In genomic region chr9:129112526-129112925, GRCh38 we compare ENCODE assay signal across 8 cellular contexts. TPM values are rescaled to one million over a fixed set of nuclear protein-coding genes. Genes with fewer than 3 reads are reported as not detected.
DNase-seq lines count a peak whose midpoint lies in the region; ATAC-seq and TF ChIP-seq lines count a peak whose summit lies in the region.
"Not testable (repeated sequence)": the region's sequence is repeated elsewhere in the genome, so short reads cannot be mapped to it uniquely, and the experiment has no call there.

No MANE protein-coding gene starts in this region.

- peaks cover 21% of the 10 kb centered on the region for H3K4me1 Mint-ChIP-seq in activated T-helper 2 cell treated with anti-CD3 and anti-CD28 coated beads, Interferon-gamma antibody, Interleukin-2, Interleukin-4, amounts not matched to agents 10 μg/mL and 5 μg/mL and 100 μg/mL, durations not matched to agents 14 hours and 24 hours and 36 hours (ENCODE audit: low read depth)
- H3K4me1 Mint-ChIP-seq in naive thymus-derived CD4-positive, alpha-beta T cell, result peaks cover 24 to 45% (median 29%) of the 10 kb centered on the region in 7 donors

- not testable (repeated sequence) for H3K27me3 ChIP-seq in HCT116 (ENCODE audit: insufficient read depth, low read length); RWPE2 (ENCODE audit: insufficient read depth, poor library complexity, severe bottlenecking); dorsolateral prefrontal cortex; heart right ventricle; naive thymus-derived CD4-positive, alpha-beta T cell (ENCODE audit: control insufficient read depth in 2 of 2, insufficient read depth in 2 of 2, low read length in 2 of 2); spleen (replicated peaks in 1 of 7)

- H3K4me1 ChIP-seq in HCT116 (ENCODE audit: control insufficient read depth in 1 of 2, insufficient read depth in 2 of 2, low read length in 2 of 2), result peaks cover 23 to 48% of the 10 kb centered on the region in 2 experiments
- not testable (repeated sequence) for H3K4me1 ChIP-seq in RWPE2 (ENCODE audit: insufficient read depth, poor library complexity, severe bottlenecking)
- peaks cover 0 to 52% (median 30%) of the 10 kb centered on the region in 9 donors for H3K4me1 ChIP-seq in heart right ventricle
- peaks cover 10% of the 10 kb centered on the region in 2 donors for H3K4me1 ChIP-seq in naive thymus-derived CD4-positive, alpha-beta T cell (ENCODE audit: control insufficient read depth in 2 of 2, insufficient read depth in 2 of 2, low read length in 2 of 2)
- peaks cover 13 to 66% (median 50%) of the 10 kb centered on the region in 6 donors for H3K4me1 ChIP-seq in spleen

- peaks cover 55% of the 10 kb centered on the region for H3K79me2 ChIP-seq in HCT116 (ENCODE audit: insufficient read depth, low read length)

- H3K36me3 Mint-ChIP-seq in activated T-helper 2 cell treated with anti-CD3 and anti-CD28 coated beads, Interferon-gamma antibody, Interleukin-2, Interleukin-4, amounts not matched to agents 10 μg/mL and 5 μg/mL and 100 μg/mL, durations not matched to agents 14 hours and 24 hours and 36 hours (ENCODE audit: low read depth); naive thymus-derived CD4-positive, alpha-beta T cell: not testable (repeated sequence)

- H3K27me3 Mint-ChIP-seq in activated T-helper 2 cell treated with anti-CD3 and anti-CD28 coated beads, Interferon-gamma antibody, Interleukin-2, Interleukin-4, amounts not matched to agents 10 μg/mL and 5 μg/mL and 100 μg/mL, durations not matched to agents 14 hours and 24 hours and 36 hours (ENCODE audit: low read depth); naive thymus-derived CD4-positive, alpha-beta T cell: not testable (repeated sequence)

- peak overlapping the region; percentile 97; the same call in 1 of the 2 replicates for H3K27ac ChIP-seq in HCT116 (ENCODE audit: low read depth, low read length)
- peak overlapping the region; percentile 68 for H3K27ac ChIP-seq in RWPE2 (ENCODE audit: poor library complexity, severe bottlenecking)
- peak overlapping the region in 18 of 59 donors; percentile 95 to 99 (median 98) for H3K27ac ChIP-seq in dorsolateral prefrontal cortex
- not testable (repeated sequence) for H3K27ac ChIP-seq in heart right ventricle
- H3K27ac ChIP-seq in naive thymus-derived CD4-positive, alpha-beta T cell (ENCODE audit: low read depth, low read length), result peak overlapping the region; percentile 87
- H3K27ac ChIP-seq in spleen, result peak overlapping the region in 1 of 8 donors; percentile 95

- WGBS in heart right ventricle, 2 donors, result 93 to 94% methylated on average over 17 of the region's 17 CpGs
- WGBS in spleen, 5 donors, result 92 to 97% (median 93%) methylated on average over 17 of the region's 17 CpGs

- H4K20me1 ChIP-seq in HCT116 (ENCODE audit: insufficient read depth), result not testable (repeated sequence)

- POLR2A ChIA-PET in HCT116 (lab: Charles Lee), result not testable (repeated sequence)
- POLR2A ChIA-PET in naive thymus-derived CD4-positive, alpha-beta T cell (lab: Charles Lee), result interaction anchor here (1.2 to 1.4 kb wide), 2 partner anchors 17 to 146 kb away, joined by 3 read pairs; no protein-coding TSS in a partner anchor

- CTCF ChIA-PET in HCT116 (lab: Charles Lee), result interaction anchor here (0.7 kb wide), 1 partner anchor 19 kb away, joined by 3 read pairs; no protein-coding TSS in a partner anchor
- CTCF ChIA-PET in naive thymus-derived CD4-positive, alpha-beta T cell (lab: Charles Lee), result interaction anchor here (2.3 kb wide), 1 partner anchor 19 kb away, joined by 7 read pairs; no protein-coding TSS in a partner anchor

- H3K9me2 ChIP-seq in HCT116 (ENCODE audit: insufficient read depth), result not testable (repeated sequence)

- H3K4me3 Mint-ChIP-seq in activated T-helper 2 cell treated with anti-CD3 and anti-CD28 coated beads, Interferon-gamma antibody, Interleukin-2, Interleukin-4, amounts not matched to agents 10 μg/mL and 5 μg/mL and 100 μg/mL, durations not matched to agents 14 hours and 24 hours and 36 hours (ENCODE audit: low read depth), result peak overlapping the region; percentile 95
- H3K4me3 Mint-ChIP-seq in naive thymus-derived CD4-positive, alpha-beta T cell, result peak overlapping the region; percentile 88 to 97 (median 92)

- not testable (repeated sequence) for DNase-seq in AG10803 (ENCODE audit: low read depth); HCT116 (ENCODE audit: low read depth, low spot score); RWPE2 (ENCODE audit: low spot score); activated T-helper 2 cell treated with anti-CD3 and anti-CD28 coated beads, Interferon-gamma antibody, Interleukin-2, Interleukin-4, amounts not matched to agents 10 μg/mL and 5 μg/mL and 100 μg/mL, durations not matched to agents 14 hours and 24 hours and 36 hours (ENCODE audit: low spot score); dorsolateral prefrontal cortex; heart right ventricle; naive thymus-derived CD4-positive, alpha-beta T cell; spleen

- TF ChIP-seq CTCF in AG10803 (conservative IDR thresholded peaks at IDR 0.05; ENCODE audit: low read length); HCT116 (IDR thresholded peaks at IDR 0.05 in 2 of 3, conservative IDR thresholded peaks at IDR 0.05 in 1 of 3; ENCODE audit: borderline replicate concordance in 1 of 3, insufficient read depth in 1 of 3, low read depth in 2 of 3, low read length in 2 of 3); RWPE2 (IDR thresholded peaks at IDR 0.05; ENCODE audit: poor library complexity, severe bottlenecking); dorsolateral prefrontal cortex (IDR thresholded peaks at IDR 0.05 in 54 of 56, conservative IDR thresholded peaks at IDR 0.05 in 2 of 56; ENCODE audit: low read depth in 1 of 56, partially characterized antibody in 56 of 56); heart right ventricle (IDR thresholded peaks at IDR 0.05); spleen (IDR thresholded peaks at IDR 0.05 in 8 of 11, conservative IDR thresholded peaks at IDR 0.05 in 3 of 11): not testable (repeated sequence)

- not testable (repeated sequence) for H3K9me3 ChIP-seq in HCT116 (ENCODE audit: control insufficient read depth in 1 of 2, insufficient read depth in 1 of 2, low read depth in 1 of 2, low read length in 2 of 2); RWPE2 (ENCODE audit: severe bottlenecking); heart right ventricle; naive thymus-derived CD4-positive, alpha-beta T cell (ENCODE audit: control insufficient read depth in 2 of 3, low read length in 3 of 3); spleen

- peak overlapping the region; percentile 86 for H3K9ac ChIP-seq in HCT116 (ENCODE audit: low read length)

- H3K36me3 ChIP-seq in HCT116 (ENCODE audit: control insufficient read depth in 1 of 2, insufficient read depth in 2 of 2, low read length in 2 of 2); RWPE2 (ENCODE audit: low read depth); heart right ventricle; naive thymus-derived CD4-positive, alpha-beta T cell (ENCODE audit: control insufficient read depth in 2 of 3, insufficient read depth in 3 of 3, low read length in 3 of 3); spleen: not testable (repeated sequence)

- H2AFZ ChIP-seq in HCT116 (ENCODE audit: low read depth, low read length, poor library complexity, severe bottlenecking), result not testable (repeated sequence)

- not testable (repeated sequence) for TF ChIP-seq POLR2A in HCT116 (IDR thresholded peaks at IDR 0.05; ENCODE audit: borderline replicate concordance, extremely low read depth, insufficient read depth, insufficient read length); spleen (IDR thresholded peaks at IDR 0.05)

- H3K4me2 ChIP-seq in HCT116 (ENCODE audit: low read length), result peak overlapping the region; percentile 89

- not testable (repeated sequence) for H3K9me3 Mint-ChIP-seq in activated T-helper 2 cell treated with anti-CD3 and anti-CD28 coated beads, Interferon-gamma antibody, Interleukin-2, Interleukin-4, amounts not matched to agents 10 μg/mL and 5 μg/mL and 100 μg/mL, durations not matched to agents 14 hours and 24 hours and 36 hours; naive thymus-derived CD4-positive, alpha-beta T cell

- not testable (repeated sequence) for ATAC-seq in HCT116; RWPE2 (ENCODE audit: low read depth); heart right ventricle; naive thymus-derived CD4-positive, alpha-beta T cell

- peak overlapping the region; percentile 96 for H3K27ac Mint-ChIP-seq in activated T-helper 2 cell treated with anti-CD3 and anti-CD28 coated beads, Interferon-gamma antibody, Interleukin-2, Interleukin-4, amounts not matched to agents 10 μg/mL and 5 μg/mL and 100 μg/mL, durations not matched to agents 14 hours and 24 hours and 36 hours
- peak overlapping the region in 4 of 9 donors; percentile 93 to 97 (median 96) for H3K27ac Mint-ChIP-seq in naive thymus-derived CD4-positive, alpha-beta T cell

- intact Hi-C loops in HCT116 (cut with micrococcal nuclease); activated T-helper 2 cell treated with anti-CD3 and anti-CD28 coated beads, Interferon-gamma antibody, Interleukin-2, Interleukin-4, amounts not matched to agents 10 μg/mL and 5 μg/mL and 100 μg/mL, durations not matched to agents 14 hours and 24 hours and 36 hours (cut with micrococcal nuclease); dorsolateral prefrontal cortex (cut with DNase I); heart right ventricle (cut with DNase I); spleen (cut with DNase I; ENCODE audit: low total_unique reads): not testable (repeated sequence)
- intact Hi-C loops in naive thymus-derived CD4-positive, alpha-beta T cell (cut with micrococcal nuclease), result loop anchor here in 1 of 2 donors (5.0 to 10.0 kb wide), 3 partner anchors 230 to 932 kb away; partner anchors contain the start of genes FNBP1, KYAT1 and LRRC8A

- BruUV-seq in HCT116 (replicated peaks; lab: Mats Ljungman, UMichigan), result not testable (repeated sequence)

- H3K4me3 ChIP-seq in AG10803 (ENCODE audit: low read length) (peak overlapping the region; percentile 85), HCT116 (replicated peaks in 1 of 2; ENCODE audit: low read depth in 1 of 2, low read length in 2 of 2) (peak overlapping the region; percentile 73 to 90), RWPE2 (ENCODE audit: severe bottlenecking) (peak overlapping the region; percentile 77), dorsolateral prefrontal cortex (peak overlapping the region in 56 of 59 donors; percentile 70 to 100 (median 90)), heart right ventricle (peak overlapping the region in 6 of 10 donors; percentile 75 to 98 (median 90)), spleen (peak overlapping the region in 6 of 8 donors; percentile 63 to 97 (median 92))
- peak overlapping the region; percentile 82 for H3K4me3 ChIP-seq in naive thymus-derived CD4-positive, alpha-beta T cell (ENCODE audit: low read length)

- TF ChIP-seq RAD21 in HCT116 (IDR thresholded peaks at IDR 0.05; ENCODE audit: low read depth), result not testable (repeated sequence)

- RAD21 ChIA-PET in HCT116 (lab: Charles Lee; ENCODE audit: low non-redundant PET in 1 of 2, low total read pairs in 2 of 2, uncharacterized antibody in 2 of 2, unreplicated experiment in 2 of 2), result interaction anchor here in 1 of 2 experiments (0.9 kb wide), 1 partner anchor 19 kb away, joined by 4 read pairs; no protein-coding TSS in a partner anchor

RNA-seq across cellular contexts. Expression of gene PTPA, which starts 1.3 kb away (rescaled TPM):
- total RNA-seq in HCT116 (2021; ENCODE audit: unreplicated experiment) (177 TPM), dorsolateral prefrontal cortex (100 to 1,000 TPM; 149 to 296 (median 203) TPM), heart right ventricle (100 to 1,000 TPM; 169 to 227 (median 187) TPM), spleen (100 to 1,000 TPM in 3 of 7 donors, 10 to 100 TPM in 4; 71.5 to 107 (median 88.9) TPM)
- 168 and 172 TPM in 2 replicates for polyA plus RNA-seq in HCT116 (2012)
- 106 and 112 TPM in 2 replicates for total RNA-seq in activated T-helper 2 cell treated with anti-CD3 and anti-CD28 coated beads, Interferon-gamma antibody, Interleukin-2, Interleukin-4, amounts not matched to agents 10 μg/mL and 5 μg/mL and 100 μg/mL, durations not matched to agents 14 hours and 24 hours and 36 hours
- polyA plus RNA-seq in heart right ventricle (100 to 1,000 TPM; 106 to 176 TPM), spleen (100 to 1,000 TPM in 1 of 3 donors, 10 to 100 TPM in 2; 38.8 to 104 (median 65.4) TPM)
- total RNA-seq in naive thymus-derived CD4-positive, alpha-beta T cell, result 100 to 1,000 TPM in 1 of 5 experiments, 10 to 100 TPM in 4; 45.0 to 110 (median 52.3) TPM
- polyA plus RNA-seq in naive thymus-derived CD4-positive, alpha-beta T cell, result 10 to 100 TPM; 12.6 to 13.8 TPM

RNA-seq across cellular contexts. Expression of gene CRAT, which starts 1.9 kb away (rescaled TPM):
- total RNA-seq in HCT116 (2021; ENCODE audit: unreplicated experiment) (29.0 TPM), dorsolateral prefrontal cortex (10 to 100 TPM; 32.6 to 71.0 (median 47.5) TPM), heart right ventricle (10 to 100 TPM; 67.0 to 84.7 (median 74.1) TPM), spleen (10 to 100 TPM; 14.9 to 32.3 (median 23.9) TPM)
- polyA plus RNA-seq in HCT116 (2012), result 29.3 and 32.2 TPM in 2 replicates
- 13.6 and 14.3 TPM in 2 replicates for total RNA-seq in activated T-helper 2 cell treated with anti-CD3 and anti-CD28 coated beads, Interferon-gamma antibody, Interleukin-2, Interleukin-4, amounts not matched to agents 10 μg/mL and 5 μg/mL and 100 μg/mL, durations not matched to agents 14 hours and 24 hours and 36 hours
- polyA plus RNA-seq in heart right ventricle (10 to 100 TPM; 19.5 to 48.5 TPM), spleen (10 to 100 TPM in 1 of 3 donors, 1 to 10 TPM in 2; 5.7 to 11.8 (median 7.1) TPM)
- total RNA-seq in naive thymus-derived CD4-positive, alpha-beta T cell, result 10 to 100 TPM in 4 of 5 experiments, 1 to 10 TPM in 1; 7.2 to 15.6 (median 11.4) TPM
- 10 to 100 TPM; 10.7 to 20.1 TPM for polyA plus RNA-seq in naive thymus-derived CD4-positive, alpha-beta T cell

RNA-seq across cellular contexts. Expression of gene DOLPP1, which starts 31.6 kb away (rescaled TPM):
- 17.4 TPM for total RNA-seq in HCT116 (2021; ENCODE audit: unreplicated experiment)
- polyA plus RNA-seq in HCT116 (2012), result 12.6 and 13.4 TPM in 2 replicates
- 20.2 and 22.9 TPM in 2 replicates for total RNA-seq in activated T-helper 2 cell treated with anti-CD3 and anti-CD28 coated beads, Interferon-gamma antibody, Interleukin-2, Interleukin-4, amounts not matched to agents 10 μg/mL and 5 μg/mL and 100 μg/mL, durations not matched to agents 14 hours and 24 hours and 36 hours
- 10 to 100 TPM in 118 of 120 experiments, 1 to 10 TPM in 2; 9.9 to 26.6 (median 16.5) TPM for total RNA-seq in dorsolateral prefrontal cortex
- 1 to 10 TPM; 3.1 to 7.0 (median 5.0) TPM for total RNA-seq in heart right ventricle
- 1 to 10 TPM; 3.8 to 8.1 TPM for polyA plus RNA-seq in heart right ventricle
- 10 to 100 TPM in 3 of 5 experiments, 1 to 10 TPM in 2; 5.7 to 17.1 (median 11.9) TPM for total RNA-seq in naive thymus-derived CD4-positive, alpha-beta T cell
- 10 to 100 TPM; 10.5 to 12.3 TPM for polyA plus RNA-seq in naive thymus-derived CD4-positive, alpha-beta T cell
- 10 to 100 TPM in 2 of 7 donors, 1 to 10 TPM in 5; 6.0 to 10.1 (median 9.0) TPM for total RNA-seq in spleen
- 1 to 10 TPM; 4.8 to 8.0 (median 5.1) TPM for polyA plus RNA-seq in spleen
